In genomic region chr3:146124141-146124801, GRCh38 we compare ENCODE assay signal across 1 cellular context.
TF ChIP-seq lines count a peak whose summit lies in the region.

No MANE protein-coding gene starts in this region.

TF ChIP-seq in HepG2, 621 proteins besides CTCF, POLR2A, EP300 and RAD21 (continued from another document):
- TF ChIP-seq CREB1 (IDR thresholded peaks at IDR 0.05) (peak; percentile 81), CREB1 (CRISPR knock-in tag; IDR thresholded peaks at IDR 0.05) (no peak), ZNF607 (CRISPR knock-in tag; IDR thresholded peaks at IDR 0.05; ENCODE audit: borderline replicate concordance) (no peak), AHDC1 (CRISPR knock-in tag; IDR thresholded peaks at IDR 0.05; ENCODE audit: borderline replicate concordance) (no peak), ZNF782 (CRISPR knock-in tag; IDR thresholded peaks at IDR 0.05; ENCODE audit: borderline replicate concordance) (no peak), RARG (CRISPR knock-in tag; IDR thresholded peaks at IDR 0.05; ENCODE audit: low read depth) (no peak), THYN1 (CRISPR knock-in tag; IDR thresholded peaks at IDR 0.05; ENCODE audit: borderline replicate concordance, low read depth) (no peak)
- TF ChIP-seq, protein P1, sequence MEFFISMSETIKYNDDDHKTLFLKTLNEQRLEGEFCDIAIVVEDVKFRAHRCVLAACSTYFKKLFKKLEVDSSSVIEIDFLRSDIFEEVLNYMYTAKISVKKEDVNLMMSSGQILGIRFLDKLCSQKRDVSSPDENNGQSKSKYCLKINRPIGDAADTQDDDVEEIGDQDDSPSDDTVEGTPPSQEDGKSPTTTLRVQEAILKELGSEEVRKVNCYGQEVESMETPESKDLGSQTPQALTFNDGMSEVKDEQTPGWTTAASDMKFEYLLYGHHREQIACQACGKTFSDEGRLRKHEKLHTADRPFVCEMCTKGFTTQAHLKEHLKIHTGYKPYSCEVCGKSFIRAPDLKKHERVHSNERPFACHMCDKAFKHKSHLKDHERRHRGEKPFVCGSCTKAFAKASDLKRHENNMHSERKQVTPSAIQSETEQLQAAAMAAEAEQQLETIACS (CRISPR knock-in tag; IDR thresholded peaks at IDR 0.05): no peak
- TF ChIP-seq, protein P2, sequence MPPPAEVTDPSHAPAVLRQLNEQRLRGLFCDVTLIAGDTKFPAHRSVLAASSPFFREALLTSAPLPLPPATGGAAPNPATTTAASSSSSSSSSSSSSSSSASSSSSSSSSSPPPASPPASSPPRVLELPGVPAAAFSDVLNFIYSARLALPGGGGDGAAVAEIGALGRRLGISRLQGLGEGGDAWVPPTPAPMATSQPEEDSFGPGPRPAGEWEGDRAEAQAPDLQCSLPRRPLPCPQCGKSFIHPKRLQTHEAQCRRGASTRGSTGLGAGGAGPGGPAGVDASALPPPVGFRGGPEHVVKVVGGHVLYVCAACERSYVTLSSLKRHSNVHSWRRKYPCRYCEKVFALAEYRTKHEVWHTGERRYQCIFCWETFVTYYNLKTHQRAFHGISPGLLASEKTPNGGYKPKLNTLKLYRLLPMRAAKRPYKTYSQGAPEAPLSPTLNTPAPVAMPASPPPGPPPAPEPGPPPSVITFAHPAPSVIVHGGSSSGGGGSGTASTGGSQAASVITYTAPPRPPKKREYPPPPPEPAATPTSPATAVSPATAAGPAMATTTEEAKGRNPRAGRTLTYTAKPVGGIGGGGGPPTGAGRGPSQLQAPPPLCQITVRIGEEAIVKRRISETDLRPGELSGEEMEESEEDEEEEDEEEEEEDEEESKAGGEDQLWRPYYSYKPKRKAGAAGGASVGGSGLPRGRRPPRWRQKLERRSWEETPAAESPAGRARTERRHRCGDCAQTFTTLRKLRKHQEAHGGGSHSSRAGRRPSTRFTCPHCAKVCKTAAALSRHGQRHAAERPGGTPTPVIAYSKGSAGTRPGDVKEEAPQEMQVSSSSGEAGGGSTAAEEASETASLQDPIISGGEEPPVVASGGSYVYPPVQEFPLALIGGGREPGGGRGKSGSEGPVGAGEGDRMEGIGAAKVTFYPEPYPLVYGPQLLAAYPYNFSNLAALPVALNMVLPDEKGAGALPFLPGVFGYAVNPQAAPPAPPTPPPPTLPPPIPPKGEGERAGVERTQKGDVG (CRISPR knock-in tag; IDR thresholded peaks at IDR 0.05; ENCODE audit: borderline replicate concordance): no peak
TF ChIP-seq in HepG2: peak in this region for 2.
